ENCODE assay signal across 8 cellular contexts in the genomic region with DNA sequence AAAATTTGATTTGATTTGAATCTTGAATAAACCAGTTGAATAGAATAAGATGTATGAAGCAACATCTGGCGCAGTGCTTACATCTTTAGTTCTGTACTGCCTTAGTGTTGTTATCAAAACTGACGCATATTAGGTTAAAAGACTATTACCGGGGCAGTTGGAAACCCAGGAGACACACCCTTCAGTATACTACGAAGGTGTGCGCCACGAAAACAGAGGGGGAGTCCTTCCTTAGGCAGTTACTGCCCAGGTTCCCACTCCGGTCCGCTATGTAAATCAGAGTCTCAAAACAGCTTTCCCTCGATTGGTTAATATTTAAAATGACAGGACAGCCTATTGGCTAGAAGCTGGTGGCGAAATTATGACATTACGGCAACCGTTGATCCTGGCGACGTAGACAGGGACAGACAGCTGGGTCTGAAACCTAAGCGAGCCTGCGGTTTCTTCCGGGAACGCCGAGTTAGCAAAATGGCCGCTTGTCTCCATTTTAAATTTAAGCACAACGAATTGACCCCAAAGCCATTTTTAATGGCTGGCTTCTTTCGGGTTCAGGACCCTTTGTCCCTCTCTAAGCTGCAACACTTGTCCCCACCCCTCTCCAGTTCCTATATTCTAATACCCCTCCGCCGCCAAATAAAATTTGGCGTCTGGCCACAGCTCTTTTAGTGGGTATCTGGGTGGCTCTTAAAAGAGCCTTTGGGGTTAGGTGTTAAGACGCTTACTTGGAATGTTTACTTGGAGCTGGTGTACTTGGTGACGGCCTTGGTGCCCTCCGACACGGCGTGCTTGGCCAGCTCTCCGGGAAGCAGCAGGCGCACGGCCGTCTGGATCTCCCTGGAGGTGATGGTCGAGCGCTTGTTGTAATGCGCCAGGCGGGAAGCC. TPM values are rescaled to one million over a fixed set of nuclear protein-coding genes. Genes with fewer than 3 reads are reported as not detected.
DNase-seq lines count a peak whose midpoint lies in the region; ATAC-seq lines count a peak whose summit lies in the region.

No MANE protein-coding gene starts in this region.

- peak overlapping the region; percentile 93 to 100 (median 98) for H3K4me3 Mint-ChIP-seq in IgD-negative memory B cell

- peak overlapping the region; percentile 90 for H3K27ac ChIP-seq in epithelial cell of prostate

- H3K9me3 Mint-ChIP-seq in IgD-negative memory B cell: peaks cover 3 to 4% (median 4%) of the 10 kb centered on the region in 3 donors

- peak overlapping the region; percentile 94 to 99 (median 99) for H3K27ac Mint-ChIP-seq in IgD-negative memory B cell

- no peaks in the 10 kb centered on the region for H3K27me3 Mint-ChIP-seq in IgD-negative memory B cell

- peak overlapping the region; percentile 82 for H3K4me3 ChIP-seq in mononuclear cell (ENCODE audit: low read length)

- H3K9me3 ChIP-seq in mononuclear cell (ENCODE audit: low read depth, low read length): no peaks in the 10 kb centered on the region

- peaks cover 21 to 24% (median 22%) of the 10 kb centered on the region in 3 donors for H3K4me1 Mint-ChIP-seq in IgD-negative memory B cell

- peaks cover 26% of the 10 kb centered on the region for H3K4me1 ChIP-seq in mononuclear cell (ENCODE audit: insufficient read depth, low read length)

- H3K27me3 ChIP-seq in mononuclear cell (ENCODE audit: insufficient read depth, low read length): no peaks in the 10 kb centered on the region

- DNase-seq in DMS 273 treated with DMSO at 0.1 percent for 48 hours (lab: John Stamatoyannopoulos, UW) (peak; percentile 97), OCI-M1 (lab: John Stamatoyannopoulos, UW) (peak; percentile 99), activated T-cell treated with anti-CD3 and anti-CD28 coated beads for 48 hours (ENCODE audit: low read depth) (peak; percentile 79), epithelial cell of prostate (ENCODE audit: low read depth, low spot score) (peak; percentile 95)
- DNase-seq in stimulated activated CD8-positive, alpha-beta memory T cell treated with anti-CD3 and anti-CD28 coated beads, Interleukin-2, amount 100 ng/mL, for 48 hours (ENCODE audit: low read depth in 2 of 2): peak; percentile 69 to 75

- peak; percentile 56 for ATAC-seq in GM21529 (IDR thresholded peaks at IDR 0.05; ENCODE audit: unreplicated experiment)

- H3K36me3 Mint-ChIP-seq in IgD-negative memory B cell: peaks cover 6% of the 10 kb centered on the region

RNA-seq across cellular contexts. Expression of a gene that starts 35.8 kb away (rescaled TPM):
- 7.2 TPM for polyA plus RNA-seq in IgD-negative memory B cell
- total RNA-seq in mononuclear cell: 1.5 TPM

Comparison
In these comparisons a context has a peak if more than half of its experiments do, and no peak if none do; other contexts are left out.
1. Peak in every context shown above with its lines: DNase-seq, ATAC-seq, H3K4me3 ChIP-seq and H3K27ac ChIP-seq.